In the genomic region with DNA sequence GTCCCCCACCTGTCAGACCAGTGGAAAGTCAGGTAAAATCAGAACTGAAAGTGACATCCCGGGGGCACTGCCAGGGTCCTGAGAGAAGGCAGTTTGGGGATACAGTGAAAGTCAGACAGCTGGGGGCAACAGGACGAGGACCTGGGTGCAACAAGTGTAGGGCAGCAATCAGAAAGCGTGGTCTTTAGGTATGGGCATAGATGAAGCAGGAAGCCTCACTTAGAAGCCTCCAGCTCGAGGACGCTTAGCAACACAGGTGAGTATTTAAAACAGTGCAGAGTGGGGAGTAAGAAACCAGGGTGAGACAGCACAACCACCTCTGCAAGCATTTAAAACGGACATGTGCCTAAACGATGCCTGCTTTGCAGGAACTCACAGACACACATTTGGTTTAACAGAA, we compare ENCODE assay signal across 14 cellular contexts.
DNase-seq lines count a peak whose midpoint lies in the region; ATAC-seq and TF ChIP-seq lines count a peak whose summit lies in the region.
"Had no signal": no experiment of that assay in that cellular context is flagged by ENCODE, and none has a peak within 500 bp of the region (broad histone marks: within the 10 kb centered on the region; RNA-seq: fewer than 3 reads in every experiment).

No MANE protein-coding gene starts in this region.

- H3K27ac ChIP-seq in OCI-LY1 (ENCODE audit: low read depth, low read length, poor library complexity, severe bottlenecking) = peak overlapping the region; percentile 95
- H3K27ac ChIP-seq: 22Rv1, C4-2B, Peyer's patch had no signal

- no peaks in the 10 kb centered on the region for H3K9me3 ChIP-seq in OCI-LY1 (ENCODE audit: low read length)
- H3K9me3 ChIP-seq: Caco-2, Peyer's patch had no signal

- peaks cover 99% of the 10 kb centered on the region for H3K4me1 ChIP-seq in OCI-LY1 (ENCODE audit: insufficient read depth, low read length, severe bottlenecking)
- H3K4me1 ChIP-seq: Caco-2, Peyer's patch had no signal

- H3K36me3 Mint-ChIP-seq in activated T-cell treated with anti-CD3 and anti-CD28 coated beads, Interleukin-2, amount 50 U/mL, for 72 hours (ENCODE audit: insufficient read depth in 2 of 2) = no peaks in the 10 kb centered on the region
- no peaks in the 10 kb centered on the region for H3K36me3 Mint-ChIP-seq in activated naive CD4-positive, alpha-beta T cell treated with anti-CD3 and anti-CD28 coated beads, Interleukin-2, amount 10 ng/mL, durations not matched to agents 7 days and 5 days

- no peak overlapping the region for H2AFZ ChIP-seq in OCI-LY1 (ENCODE audit: low read length)

- no peaks in the 10 kb centered on the region for H3K9me2 ChIP-seq in OCI-LY1 (ENCODE audit: low read depth, low read length)

- H3K27me3 Mint-ChIP-seq in activated T-cell treated with anti-CD3 and anti-CD28 coated beads, Interleukin-2, amount 50 U/mL, for 72 hours (ENCODE audit: low read depth) = no peaks in the 10 kb centered on the region
- H3K27me3 Mint-ChIP-seq in activated naive CD4-positive, alpha-beta T cell treated with anti-CD3 and anti-CD28 coated beads, Interleukin-2, amount 10 ng/mL, durations not matched to agents 7 days and 5 days = no peaks in the 10 kb centered on the region

- H3K9ac ChIP-seq in OCI-LY1 (ENCODE audit: low read length) = peak overlapping the region; percentile 45

- H3K4me3 ChIP-seq in OCI-LY1 (ENCODE audit: low read depth, low read length, poor library complexity, severe bottlenecking) = no peak overlapping the region
- H3K4me3 ChIP-seq: Peyer's patch had no signal

- peak; percentile 78 for DNase-seq in DMS53 (lab: John Stamatoyannopoulos, UW)
- DNase-seq in DMS53 treated with DMSO at 0.1 percent for 48 hours (lab: John Stamatoyannopoulos, UW; ENCODE audit: unreplicated experiment) = no peak
- DNase-seq in activated T-cell treated with anti-CD3 and anti-CD28 coated beads, Interleukin-2, amount 50 U/mL, for 72 hours = no peak
- DNase-seq in activated T-cell treated with anti-CD3 and anti-CD28 coated beads, Interleukin-2, amount 50 U/mL, for 48 hours = no peak
- no peak for DNase-seq in AG08396 (ENCODE audit: low spot score)
- DNase-seq in activated naive CD4-positive, alpha-beta T cell treated with anti-CD3 and anti-CD28 coated beads, Interleukin-2, amount 10 ng/mL, durations not matched to agents 7 days and 5 days = no peak
- DNase-seq: Caco-2, NCI-H446 treated with DMSO at 0.1 percent for 48 hours, Peyer's patch, T-helper 2 cell had no signal

- no peaks in the 10 kb centered on the region for H3K36me3 ChIP-seq in OCI-LY1 (ENCODE audit: insufficient read depth, low read length)
- H3K36me3 ChIP-seq: Peyer's patch had no signal

- TF ChIP-seq CTCF in OCI-LY1 (IDR thresholded peaks at IDR 0.05; ENCODE audit: low read length) = no peak

- H3K4me1 Mint-ChIP-seq in activated T-cell treated with anti-CD3 and anti-CD28 coated beads, Interleukin-2, amount 50 U/mL, for 72 hours (ENCODE audit: low read depth) = peaks cover 36% of the 10 kb centered on the region
- H3K4me1 Mint-ChIP-seq in activated naive CD4-positive, alpha-beta T cell treated with anti-CD3 and anti-CD28 coated beads, Interleukin-2, amount 10 ng/mL, durations not matched to agents 7 days and 5 days = peaks cover 22% of the 10 kb centered on the region

- H4K20me1 ChIP-seq in OCI-LY1 (ENCODE audit: insufficient read depth, low read length) = no peaks in the 10 kb centered on the region

- no peaks in the 10 kb centered on the region for H3K9me3 Mint-ChIP-seq in activated T-cell treated with anti-CD3 and anti-CD28 coated beads, Interleukin-2, amount 50 U/mL, for 72 hours
- no peaks in the 10 kb centered on the region for H3K9me3 Mint-ChIP-seq in activated naive CD4-positive, alpha-beta T cell treated with anti-CD3 and anti-CD28 coated beads, Interleukin-2, amount 10 ng/mL, durations not matched to agents 7 days and 5 days

- no peaks in the 10 kb centered on the region for H3K79me2 ChIP-seq in OCI-LY1 (ENCODE audit: insufficient read depth, low read length)

- peaks cover 13% of the 10 kb centered on the region for H3F3A ChIP-seq in OCI-LY1 (ENCODE audit: insufficient read depth, low read length)

- H3K4me2 ChIP-seq in OCI-LY1 (ENCODE audit: low read length) = peak overlapping the region; percentile 47

- no peak for ATAC-seq in activated T-cell treated with anti-CD3 and anti-CD28 coated beads, Interleukin-2, amount 50 U/mL, for 72 hours (replicated peaks in 1 of 2)
- no peak for ATAC-seq in esophagus mucosa

- H3K27me3 ChIP-seq in OCI-LY1 (ENCODE audit: insufficient read depth, low read length) = no peaks in the 10 kb centered on the region
- H3K27me3 ChIP-seq: Peyer's patch had no signal

- no peak overlapping the region for H3K4me3 Mint-ChIP-seq in activated T-cell treated with anti-CD3 and anti-CD28 coated beads, Interleukin-2, amount 50 U/mL, for 72 hours
- no peak overlapping the region for H3K4me3 Mint-ChIP-seq in activated naive CD4-positive, alpha-beta T cell treated with anti-CD3 and anti-CD28 coated beads, Interleukin-2, amount 10 ng/mL, durations not matched to agents 7 days and 5 days

- CTCF ChIA-PET in activated naive CD4-positive, alpha-beta T cell treated with anti-CD3 and anti-CD28 coated beads, Interleukin-2, amount 10 ng/mL, durations not matched to agents 7 days and 5 days (lab: Charles Lee) = interaction anchor here (5.8 kb wide), 1 partner anchor 14 kb away, joined by 68 read pairs; no protein-coding TSS in a partner anchor

- peak overlapping the region; percentile 2 for H3K27ac Mint-ChIP-seq in activated T-cell treated with anti-CD3 and anti-CD28 coated beads, Interleukin-2, amount 50 U/mL, for 72 hours
- H3K27ac Mint-ChIP-seq in activated naive CD4-positive, alpha-beta T cell treated with anti-CD3 and anti-CD28 coated beads, Interleukin-2, amount 10 ng/mL, durations not matched to agents 7 days and 5 days = no peak overlapping the region
